Comparison of ENCODE assay signal across 24 cellular contexts in the genomic region with DNA sequence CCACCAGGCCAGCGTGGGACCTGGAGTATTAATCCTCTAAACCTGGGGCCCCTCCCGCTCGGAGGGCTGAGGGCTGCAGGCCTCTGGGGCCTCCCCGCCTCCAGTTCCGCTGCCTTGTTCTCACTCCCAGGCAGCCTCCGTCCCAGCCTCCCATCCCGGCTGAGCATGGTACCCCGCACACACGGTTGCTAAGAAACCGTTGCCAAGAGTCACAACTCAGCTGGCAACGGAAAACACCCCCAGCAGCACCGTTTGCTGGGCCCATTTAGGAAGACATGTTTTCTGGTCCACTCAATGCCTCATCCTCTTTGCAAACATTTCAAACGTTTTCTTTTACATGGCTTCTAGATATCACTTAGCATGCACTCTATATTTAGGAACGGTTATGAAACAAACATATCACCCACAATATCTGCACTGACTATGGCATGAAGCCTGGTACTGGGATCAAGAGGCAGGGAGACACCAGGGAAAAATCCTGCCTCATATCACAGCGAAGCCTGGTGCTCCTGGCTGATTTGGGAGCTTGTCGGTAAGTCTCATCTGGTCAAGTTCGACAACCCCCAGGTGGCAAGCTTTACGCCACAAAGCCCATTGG.
A peak's percentile ranks its signal among the peaks of the same experiment; 100 is the strongest.
DNase-seq lines count a peak whose midpoint lies in the region; ATAC-seq and TF ChIP-seq lines count a peak whose summit lies in the region.
"Had no signal": no experiment of that assay in that cellular context is flagged by ENCODE, and none has a peak within 500 bp of the region (broad histone marks: within the 10 kb centered on the region; RNA-seq: fewer than 3 reads in every experiment).

No MANE protein-coding gene starts in this region.

- H3K27ac Mint-ChIP-seq in endothelial cell (ENCODE audit: unreplicated experiment): peak overlapping the region; percentile 74
- H3K27ac Mint-ChIP-seq in HFFc6: no peak overlapping the region
- H3K27ac Mint-ChIP-seq: CD4-positive, CD25-positive, alpha-beta regulatory T cell; stimulated activated naive B cell treated with anti-CD40 and anti-IgM and Interleukin-4, amounts not matched to agents 10 μg/mL and 1 μg/mL and 100 μg/mL, for 72 hours had no signal

- TF ChIP-seq CTCF in endothelial cell (IDR thresholded peaks at IDR 0.05; ENCODE audit: unreplicated experiment): no peak
- TF ChIP-seq CTCF in neural cell (IDR thresholded peaks at IDR 0.05; ENCODE audit: poor library complexity, severe bottlenecking): no peak
- TF ChIP-seq CTCF in HFFc6 (IDR thresholded peaks at IDR 0.05): no peak
- no peak for TF ChIP-seq CTCF in breast epithelium (IDR thresholded peaks at IDR 0.05)

- H3K79me2 ChIP-seq in neural cell (replicated peaks; ENCODE audit: insufficient read depth, low read length): peaks cover 51% of the 10 kb centered on the region

- H3K9me3 ChIP-seq in neural cell (ENCODE audit: low read length) (no peaks in the 10 kb centered on the region), breast epithelium (no peaks in the 10 kb centered on the region)
- H3K9me3 ChIP-seq: left ventricle myocardium inferior, mucosa of descending colon, thoracic aorta had no signal

- H3K9ac ChIP-seq in neural cell (ENCODE audit: low read length): peak overlapping the region; percentile 44

- DNase-seq in Daoy (ENCODE audit: low read depth): peak; percentile 22
- peak; percentile 73 for DNase-seq in NCI-H2227 treated with DMSO at 0.1 percent for 48 hours (lab: John Stamatoyannopoulos, UW)
- DNase-seq in endothelial cell (ENCODE audit: low spot score): peak; percentile 43
- no peak for DNase-seq in HFFc6
- DNase-seq in breast epithelium (ENCODE audit: low spot score in 2 of 2): no peak
- DNase-seq in Right ventricle myocardium superior: no peak
- no peak for DNase-seq in H4 (ENCODE audit: low spot score)
- DNase-seq: brain microvascular endothelial cell; CD4-positive, CD25-positive, alpha-beta regulatory T cell; cortex of kidney; DMS53; GF-D8; left ventricle myocardium inferior; mucosa of descending colon; NCI-H187 treated with DMSO at 0.1 percent for 48 hours; NCI-H446 treated with DMSO at 0.1 percent for 48 hours; RPMI8226; stimulated activated CD4-positive, alpha-beta T cell treated with anti-CD3 and anti-CD28 coated beads, Interleukin-2, amount 100 ng/mL, for 48 hours; stimulated activated naive B cell treated with anti-CD40 and anti-IgM and Interleukin-4, amounts not matched to agents 10 μg/mL and 1 μg/mL and 100 μg/mL, for 72 hours had no signal

- H3K36me3 Mint-ChIP-seq in endothelial cell (ENCODE audit: low read depth, unreplicated experiment) (no peaks in the 10 kb centered on the region), HFFc6 (ENCODE audit: low read depth) (no peaks in the 10 kb centered on the region)
- H3K36me3 Mint-ChIP-seq: CD4-positive, CD25-positive, alpha-beta regulatory T cell; stimulated activated naive B cell treated with anti-CD40 and anti-IgM and Interleukin-4, amounts not matched to agents 10 μg/mL and 1 μg/mL and 100 μg/mL, for 72 hours had no signal

- H3K4me3 Mint-ChIP-seq in endothelial cell (ENCODE audit: unreplicated experiment) (no peak overlapping the region), HFFc6 (no peak overlapping the region)
- H3K4me3 Mint-ChIP-seq: CD4-positive, CD25-positive, alpha-beta regulatory T cell; stimulated activated naive B cell treated with anti-CD40 and anti-IgM and Interleukin-4, amounts not matched to agents 10 μg/mL and 1 μg/mL and 100 μg/mL, for 72 hours had no signal

- TF ChIP-seq EP300 in neural cell (conservative IDR thresholded peaks at IDR 0.05; ENCODE audit: poor library complexity, severe bottlenecking): peak; percentile 60

- no peak for TF ChIP-seq POLR2A in breast epithelium (IDR thresholded peaks at IDR 0.05)

- H3K9me3 Mint-ChIP-seq in endothelial cell (ENCODE audit: unreplicated experiment) (no peaks in the 10 kb centered on the region), HFFc6 (peaks cover 44% of the 10 kb centered on the region)
- H3K9me3 Mint-ChIP-seq: CD4-positive, CD25-positive, alpha-beta regulatory T cell had no signal

- H3K4me3 ChIP-seq in neural cell (ENCODE audit: low read length) (peak overlapping the region; percentile 51), breast epithelium (no peak overlapping the region)
- H3K4me3 ChIP-seq: left ventricle myocardium inferior, mucosa of descending colon, SK-N-MC, smooth muscle cell, thoracic aorta had no signal

- ATAC-seq in Right ventricle myocardium superior (ENCODE audit: poor library complexity): no peak
- ATAC-seq: HCT116; mucosa of descending colon; stimulated activated naive B cell treated with anti-CD40 and anti-IgM and Interleukin-4, amounts not matched to agents 10 μg/mL and 1 μg/mL and 100 μg/mL, for 72 hours had no signal

- H2AFZ ChIP-seq in neural cell (ENCODE audit: low read depth, low read length): no peak overlapping the region

- H3K4me1 Mint-ChIP-seq in endothelial cell (ENCODE audit: unreplicated experiment) (peaks cover 23% of the 10 kb centered on the region), HFFc6 (ENCODE audit: low read depth) (no peaks in the 10 kb centered on the region)
- H3K4me1 Mint-ChIP-seq: CD4-positive, CD25-positive, alpha-beta regulatory T cell; stimulated activated naive B cell treated with anti-CD40 and anti-IgM and Interleukin-4, amounts not matched to agents 10 μg/mL and 1 μg/mL and 100 μg/mL, for 72 hours had no signal

- no peaks in the 10 kb centered on the region for H4K20me1 ChIP-seq in neural cell (ENCODE audit: insufficient read depth)

- H3K27ac ChIP-seq in neural cell (ENCODE audit: low read length) (peak overlapping the region; percentile 66), breast epithelium (no peak overlapping the region)
- H3K27ac ChIP-seq: brain microvascular endothelial cell, left ventricle myocardium inferior, SK-N-MC, thoracic aorta had no signal

- peaks cover 3% of the 10 kb centered on the region for H3K27me3 Mint-ChIP-seq in endothelial cell (ENCODE audit: unreplicated experiment)
- H3K27me3 Mint-ChIP-seq in HFFc6 (ENCODE audit: insufficient read depth): no peaks in the 10 kb centered on the region
- H3K27me3 Mint-ChIP-seq: CD4-positive, CD25-positive, alpha-beta regulatory T cell had no signal

- H3F3A ChIP-seq in neural cell (ENCODE audit: insufficient read depth, low read length, poor library complexity, severe bottlenecking): peaks cover 2% of the 10 kb centered on the region

- H3K4me2 ChIP-seq in neural cell (ENCODE audit: low read length): peak overlapping the region; percentile 41
- H3K4me2 ChIP-seq: smooth muscle cell had no signal

- no peaks in the 10 kb centered on the region for H3K27me3 ChIP-seq in neural cell (ENCODE audit: insufficient read depth, low read depth, low read length)
- no peaks in the 10 kb centered on the region for H3K27me3 ChIP-seq in breast epithelium
- H3K27me3 ChIP-seq: brain microvascular endothelial cell had no signal

- H3K4me1 ChIP-seq in breast epithelium: no peaks in the 10 kb centered on the region

- H3K36me3 ChIP-seq in neural cell (ENCODE audit: insufficient read depth, low read length) (no peaks in the 10 kb centered on the region), breast epithelium (no peaks in the 10 kb centered on the region)
- H3K36me3 ChIP-seq: brain microvascular endothelial cell, left ventricle myocardium inferior, thoracic aorta had no signal

- intact Hi-C loops in breast epithelium (cut with DNase I; ENCODE audit: low total_unique reads) (no loop called here), Right ventricle myocardium superior (cut with DNase I) (no loop called here)

- no peaks in the 10 kb centered on the region for H3K9me2 ChIP-seq in neural cell (ENCODE audit: insufficient read depth, low read length)

- TF ChIP-seq RAD21 in neural cell (conservative IDR thresholded peaks at IDR 0.05): peak; percentile 22

TF ChIP-seq in neural cell, 6 proteins besides CTCF, POLR2A, EP300 and RAD21:
- TF ChIP-seq, protein P1, sequence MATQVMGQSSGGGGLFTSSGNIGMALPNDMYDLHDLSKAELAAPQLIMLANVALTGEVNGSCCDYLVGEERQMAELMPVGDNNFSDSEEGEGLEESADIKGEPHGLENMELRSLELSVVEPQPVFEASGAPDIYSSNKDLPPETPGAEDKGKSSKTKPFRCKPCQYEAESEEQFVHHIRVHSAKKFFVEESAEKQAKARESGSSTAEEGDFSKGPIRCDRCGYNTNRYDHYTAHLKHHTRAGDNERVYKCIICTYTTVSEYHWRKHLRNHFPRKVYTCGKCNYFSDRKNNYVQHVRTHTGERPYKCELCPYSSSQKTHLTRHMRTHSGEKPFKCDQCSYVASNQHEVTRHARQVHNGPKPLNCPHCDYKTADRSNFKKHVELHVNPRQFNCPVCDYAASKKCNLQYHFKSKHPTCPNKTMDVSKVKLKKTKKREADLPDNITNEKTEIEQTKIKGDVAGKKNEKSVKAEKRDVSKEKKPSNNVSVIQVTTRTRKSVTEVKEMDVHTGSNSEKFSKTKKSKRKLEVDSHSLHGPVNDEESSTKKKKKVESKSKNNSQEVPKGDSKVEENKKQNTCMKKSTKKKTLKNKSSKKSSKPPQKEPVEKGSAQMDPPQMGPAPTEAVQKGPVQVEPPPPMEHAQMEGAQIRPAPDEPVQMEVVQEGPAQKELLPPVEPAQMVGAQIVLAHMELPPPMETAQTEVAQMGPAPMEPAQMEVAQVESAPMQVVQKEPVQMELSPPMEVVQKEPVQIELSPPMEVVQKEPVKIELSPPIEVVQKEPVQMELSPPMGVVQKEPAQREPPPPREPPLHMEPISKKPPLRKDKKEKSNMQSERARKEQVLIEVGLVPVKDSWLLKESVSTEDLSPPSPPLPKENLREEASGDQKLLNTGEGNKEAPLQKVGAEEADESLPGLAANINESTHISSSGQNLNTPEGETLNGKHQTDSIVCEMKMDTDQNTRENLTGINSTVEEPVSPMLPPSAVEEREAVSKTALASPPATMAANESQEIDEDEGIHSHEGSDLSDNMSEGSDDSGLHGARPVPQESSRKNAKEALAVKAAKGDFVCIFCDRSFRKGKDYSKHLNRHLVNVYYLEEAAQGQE (IDR thresholded peaks at IDR 0.05; ENCODE audit: borderline replicate concordance): no peak
- TF ChIP-seq MXI1 (conservative IDR thresholded peaks at IDR 0.05; ENCODE audit: poor library complexity, severe bottlenecking): peak; percentile 76
- peak; percentile 10 for TF ChIP-seq POLR2AphosphoS5 (IDR thresholded peaks at IDR 0.05)
- peak; percentile 17 for TF ChIP-seq SMC3 (conservative IDR thresholded peaks at IDR 0.05; ENCODE audit: poor library complexity)
- no peak for TF ChIP-seq TAF1 (IDR thresholded peaks at IDR 0.05; ENCODE audit: low read depth)
- no peak for TF ChIP-seq EZH2 (IDR thresholded peaks at IDR 0.05; ENCODE audit: borderline replicate concordance, insufficient read depth, low read length, poor library complexity, severe bottlenecking)

Comparison
In these comparisons a context has a peak if more than half of its experiments do, and no peak if none do; other contexts are left out.
1. DNase-seq: peak in Daoy (single experiment), NCI-H2227 treated with DMSO at 0.1 percent for 48 hours (single experiment) and endothelial cell (single experiment); none in HFFc6 (single experiment), breast epithelium (0 of 2), Right ventricle myocardium superior (single experiment) and H4 (single experiment).